ENCODE assay signal across 19 cellular contexts in the genomic region with DNA sequence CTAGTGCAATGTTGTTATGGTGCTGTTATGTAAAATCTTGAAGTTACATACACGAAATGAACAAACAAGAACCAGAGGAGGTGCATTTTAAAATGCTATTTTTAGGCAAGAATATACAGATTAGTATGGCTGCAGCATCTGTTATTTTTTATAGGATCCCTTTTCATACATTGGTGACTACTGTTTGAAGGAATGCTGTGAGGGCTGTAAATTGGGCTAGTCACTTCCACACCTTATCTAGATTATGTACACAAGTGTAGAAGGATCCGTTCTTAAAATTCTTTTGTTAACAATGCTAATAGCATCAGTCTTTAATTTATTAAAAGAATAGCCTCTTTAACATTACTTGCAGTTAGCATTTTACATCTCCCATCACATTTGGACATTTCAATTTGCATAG.
"Had no signal": no experiment of that assay in that cellular context is flagged by ENCODE, and none has a peak within 500 bp of the region (broad histone marks: within the 10 kb centered on the region; RNA-seq: fewer than 3 reads in every experiment).

No MANE protein-coding gene starts in this region.

- ATAC-seq: effector memory CD8-positive, alpha-beta T cell; natural killer cell; stimulated activated naive CD8-positive, alpha-beta T cell treated with anti-CD3 and anti-CD28 coated beads, Interleukin-15, Interleukin-2, amounts not matched to agents 100 U/mL and 50 U/mL, for 24 hours had no signal

- H3K27me3 Mint-ChIP-seq: activated CD4-positive, alpha-beta memory T cell treated with anti-CD3 and anti-CD28 coated beads for 36 hours; activated naive CD4-positive, alpha-beta T cell treated with anti-CD3 and anti-CD28 coated beads, Interleukin-2, amount 50 U/mL, for 24 hours; central memory CD8-positive, alpha-beta T cell; effector memory CD8-positive, alpha-beta T cell had no signal

- H3K36me3 Mint-ChIP-seq: activated CD4-positive, alpha-beta memory T cell treated with anti-CD3 and anti-CD28 coated beads for 36 hours; activated naive CD4-positive, alpha-beta T cell treated with anti-CD3 and anti-CD28 coated beads, Interleukin-2, amount 50 U/mL, for 24 hours; natural killer cell had no signal

- DNase-seq: activated CD4-positive, alpha-beta memory T cell treated with anti-CD3 and anti-CD28 coated beads for 36 hours; activated CD4-positive, alpha-beta T cell treated with anti-CD3 and anti-CD28 coated beads for 48 hours; activated gamma-delta T cell treated with Interleukin-2 at 50 U/mL for 16 hours; adrenal gland; dorsolateral prefrontal cortex; effector memory CD8-positive, alpha-beta T cell; esophagus squamous epithelium; kidney glomerular epithelial cell; left ventricle myocardium inferior; midbrain; natural killer cell; spleen; stimulated activated CD4-positive, alpha-beta T cell treated with anti-CD3 and anti-CD28 coated beads, Interleukin-4, amount 100 ng/mL, for 24 hours; stimulated activated naive CD8-positive, alpha-beta T cell treated with anti-CD3 and anti-CD28 coated beads, Interleukin-15, Interleukin-2, amounts not matched to agents 100 U/mL and 50 U/mL, for 24 hours; thyroid gland had no signal

- H3K36me3 ChIP-seq: adrenal gland, esophagus squamous epithelium, left ventricle myocardium inferior, spleen, thyroid gland had no signal

- H3K9me3 Mint-ChIP-seq: activated CD4-positive, alpha-beta memory T cell treated with anti-CD3 and anti-CD28 coated beads for 36 hours; activated naive CD4-positive, alpha-beta T cell treated with anti-CD3 and anti-CD28 coated beads, Interleukin-2, amount 50 U/mL, for 24 hours had no signal

- H3K9me3 ChIP-seq: adrenal gland, esophagus squamous epithelium, left ventricle myocardium inferior, spleen, thyroid gland had no signal

- H3K27ac Mint-ChIP-seq: activated CD4-positive, alpha-beta memory T cell treated with anti-CD3 and anti-CD28 coated beads for 36 hours; activated naive CD4-positive, alpha-beta T cell treated with anti-CD3 and anti-CD28 coated beads, Interleukin-2, amount 50 U/mL, for 24 hours; effector memory CD8-positive, alpha-beta T cell; natural killer cell had no signal

- H3K27me3 ChIP-seq: adrenal gland, esophagus squamous epithelium, spleen, thyroid gland had no signal

- FAIRE-seq: astrocyte, colon had no signal

- H3K4me3 Mint-ChIP-seq: activated CD4-positive, alpha-beta memory T cell treated with anti-CD3 and anti-CD28 coated beads for 36 hours; activated naive CD4-positive, alpha-beta T cell treated with anti-CD3 and anti-CD28 coated beads, Interleukin-2, amount 50 U/mL, for 24 hours; central memory CD8-positive, alpha-beta T cell; effector memory CD8-positive, alpha-beta T cell; natural killer cell had no signal

- H3K4me1 ChIP-seq: adrenal gland, esophagus squamous epithelium, left ventricle myocardium inferior, spleen, thyroid gland had no signal

- H3K4me3 ChIP-seq: adrenal gland, dorsolateral prefrontal cortex, esophagus squamous epithelium, left ventricle myocardium inferior, spleen, thyroid gland had no signal

- H3K27ac ChIP-seq: adrenal gland, dorsolateral prefrontal cortex, esophagus squamous epithelium, left ventricle myocardium inferior, spleen, thyroid gland had no signal

- H3K4me1 Mint-ChIP-seq: activated naive CD4-positive, alpha-beta T cell treated with anti-CD3 and anti-CD28 coated beads, Interleukin-2, amount 50 U/mL, for 24 hours; central memory CD8-positive, alpha-beta T cell; natural killer cell had no signal
